Comparison of ENCODE assay signal across 8 cellular contexts in the genomic region with DNA sequence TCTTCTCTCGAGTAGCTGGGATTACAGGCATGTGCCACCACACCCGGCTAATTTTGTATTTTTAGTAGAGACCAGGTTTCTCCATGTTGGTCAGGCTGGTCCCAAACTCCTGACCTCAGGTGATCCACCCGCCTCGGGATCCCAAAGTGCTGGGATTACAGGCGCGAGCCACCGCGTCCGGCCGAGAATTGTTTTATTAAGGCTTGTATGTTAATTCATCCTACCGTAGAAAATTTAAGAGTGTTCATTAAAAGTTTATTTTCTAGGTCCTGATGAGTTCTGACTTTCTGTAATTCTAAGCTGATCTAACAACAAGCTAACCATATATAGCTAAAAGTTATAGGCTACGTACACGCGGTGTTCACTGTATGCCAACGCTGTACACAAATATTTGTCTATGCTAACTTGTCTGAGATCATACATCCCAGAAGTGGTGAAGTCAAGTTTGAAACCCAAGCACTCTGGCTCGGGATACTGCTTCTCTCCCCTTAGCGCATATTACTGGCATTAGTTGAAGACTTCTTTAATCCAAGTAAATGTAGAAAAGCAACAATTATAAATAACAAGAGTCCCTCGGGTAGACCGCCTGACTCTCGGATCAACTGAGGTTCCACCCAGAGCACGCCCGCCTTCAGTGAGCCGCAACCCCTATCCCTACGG. TPM values are rescaled to one million over a fixed set of nuclear protein-coding genes. Genes with fewer than 3 reads are reported as not detected.
DNase-seq lines count a peak whose midpoint lies in the region; ATAC-seq, FAIRE-seq and TF ChIP-seq lines count a peak whose summit lies in the region.

No MANE protein-coding gene starts in this region.

- H3K36me3 Mint-ChIP-seq in activated CD4-positive, alpha-beta T cell treated with anti-CD3 and anti-CD28 coated beads for 36 hours (ENCODE audit: low read depth): peaks cover 10% of the 10 kb centered on the region
- no peaks in the 10 kb centered on the region for H3K36me3 Mint-ChIP-seq in astrocyte (ENCODE audit: low read depth, unreplicated experiment)

- no peaks in the 10 kb centered on the region for H3F3A ChIP-seq in smooth muscle cell (ENCODE audit: low read depth)

- peak overlapping the region; percentile 94 for H3K4me3 Mint-ChIP-seq in activated CD4-positive, alpha-beta T cell treated with anti-CD3 and anti-CD28 coated beads for 36 hours
- H3K4me3 Mint-ChIP-seq in astrocyte (ENCODE audit: unreplicated experiment): peak overlapping the region; percentile 97

- H3K27ac ChIP-seq in astrocyte (ENCODE audit: low read depth, low read length): peak overlapping the region; percentile 82
- H3K27ac ChIP-seq in iPS-18a (ENCODE audit: low read length): no peak overlapping the region
- H3K27ac ChIP-seq in smooth muscle cell (ENCODE audit: low read depth): peak overlapping the region; percentile 73

- 57% methylated on average over 24 of the region's 24 CpGs for WGBS in smooth muscle cell (ENCODE audit: low lambda C conversion rate)

- H3K27ac Mint-ChIP-seq in activated CD4-positive, alpha-beta T cell treated with anti-CD3 and anti-CD28 coated beads for 36 hours: peak overlapping the region; percentile 94
- peak overlapping the region; percentile 81 for H3K27ac Mint-ChIP-seq in astrocyte (ENCODE audit: unreplicated experiment)

- FAIRE-seq in astrocyte (lab: Jason Lieb, UNC) (no peak), GM12891 (lab: Jason Lieb, UNC) (no peak)

- no peaks in the 10 kb centered on the region for H3K27me3 Mint-ChIP-seq in activated CD4-positive, alpha-beta T cell treated with anti-CD3 and anti-CD28 coated beads for 36 hours
- no peaks in the 10 kb centered on the region for H3K27me3 Mint-ChIP-seq in astrocyte (ENCODE audit: low read depth, unreplicated experiment)

- TF ChIP-seq POLR2A in GM12891 (IDR thresholded peaks at IDR 0.05; ENCODE audit: low read depth, low read length): no peak

- no peak for DNase-seq in activated CD4-positive, alpha-beta T cell treated with anti-CD3 and anti-CD28 coated beads for 36 hours
- no peak for DNase-seq in activated CD4-positive, alpha-beta T cell treated with anti-CD3 and anti-CD28 coated beads for 4 hours
- DNase-seq in NCI-H1694 treated with DMSO at 0.1 percent for 48 hours (lab: John Stamatoyannopoulos, UW) (peak; percentile 69), astrocyte (ENCODE audit: low read depth) (peak; percentile 50), smooth muscle cell (lab: John Stamatoyannopoulos, UW; ENCODE audit: unreplicated experiment) (no peak), GM12891 (ENCODE audit: insufficient read length, low spot score) (no peak)

- peaks cover 28% of the 10 kb centered on the region for H3K4me1 Mint-ChIP-seq in activated CD4-positive, alpha-beta T cell treated with anti-CD3 and anti-CD28 coated beads for 36 hours
- H3K4me1 Mint-ChIP-seq in astrocyte (ENCODE audit: low read depth, unreplicated experiment): peaks cover 19% of the 10 kb centered on the region

- CTCF ChIA-PET in activated CD4-positive, alpha-beta T cell treated with anti-CD3 and anti-CD28 coated beads for 36 hours (lab: Charles Lee): interaction anchor here (0.7 kb wide), 1 partner anchor 548 kb away, joined by 3 read pairs; no protein-coding TSS in a partner anchor

- peak overlapping the region; percentile 90 for H3K4me2 ChIP-seq in astrocyte (ENCODE audit: low read length)
- H3K4me2 ChIP-seq in smooth muscle cell: peak overlapping the region; percentile 96

- no peaks in the 10 kb centered on the region for H3K4me1 ChIP-seq in astrocyte (ENCODE audit: insufficient read depth, low read length)
- H3K4me1 ChIP-seq in iPS-18a (ENCODE audit: control insufficient read depth, low read depth, low read length): no peaks in the 10 kb centered on the region
- peaks cover 10% of the 10 kb centered on the region for H3K4me1 ChIP-seq in smooth muscle cell (ENCODE audit: low read depth)

- H2AFZ ChIP-seq in astrocyte (ENCODE audit: low read depth, low read length): peak overlapping the region; percentile 98
- H2AFZ ChIP-seq in smooth muscle cell (ENCODE audit: low read depth): peak overlapping the region; percentile 88

- no peaks in the 10 kb centered on the region for H3K9me3 Mint-ChIP-seq in activated CD4-positive, alpha-beta T cell treated with anti-CD3 and anti-CD28 coated beads for 36 hours (ENCODE audit: low read depth)
- peaks cover 2% of the 10 kb centered on the region for H3K9me3 Mint-ChIP-seq in astrocyte (ENCODE audit: unreplicated experiment)

- H3K9me3 ChIP-seq in astrocyte (ENCODE audit: insufficient read depth, low read depth, low read length) (no peaks in the 10 kb centered on the region), iPS-18a (ENCODE audit: control insufficient read depth, low read depth, low read length) (no peaks in the 10 kb centered on the region), smooth muscle cell (replicated peaks; ENCODE audit: low read depth) (no peaks in the 10 kb centered on the region)

- H3K79me2 ChIP-seq in astrocyte (ENCODE audit: insufficient read depth, low read length) (peaks cover 45% of the 10 kb centered on the region), smooth muscle cell (ENCODE audit: low read depth) (peaks cover 44% of the 10 kb centered on the region)

- H3K9ac ChIP-seq in astrocyte (ENCODE audit: low read length): peak overlapping the region; percentile 93
- H3K9ac ChIP-seq in iPS-18a (ENCODE audit: low read length): peak overlapping the region; percentile 75
- H3K9ac ChIP-seq in smooth muscle cell (ENCODE audit: low read depth): peak overlapping the region; percentile 86

- peak; percentile 51 for ATAC-seq in activated CD4-positive, alpha-beta T cell treated with anti-CD3 and anti-CD28 coated beads for 36 hours
- peak; percentile 45 for ATAC-seq in HG02798 (IDR thresholded peaks at IDR 0.05; ENCODE audit: poor library complexity, unreplicated experiment)

- peak overlapping the region; percentile 87 for H3K4me3 ChIP-seq in astrocyte (ENCODE audit: insufficient read depth, low read depth, low read length)
- peak overlapping the region; percentile 91 for H3K4me3 ChIP-seq in iPS-18a (ENCODE audit: low read length)
- H3K4me3 ChIP-seq in smooth muscle cell: peak overlapping the region; percentile 79

- TF ChIP-seq CTCF in astrocyte (IDR thresholded peaks at IDR 0.05; ENCODE audit: insufficient read depth, low read depth, low read length) (no peak), smooth muscle cell (IDR thresholded peaks at IDR 0.05; ENCODE audit: borderline replicate concordance, insufficient read depth, poor library complexity, severe bottlenecking) (no peak)

- intact Hi-C loops in activated CD4-positive, alpha-beta T cell treated with anti-CD3 and anti-CD28 coated beads for 36 hours (cut with DNase I, micrococcal nuclease): loop anchor here (1.0 to 10.0 kb wide), 12 partner anchors 71 to 877 kb away; a partner anchor contains a TSS

- H3K27me3 ChIP-seq in astrocyte (ENCODE audit: insufficient read depth, low read length): no peaks in the 10 kb centered on the region
- H3K27me3 ChIP-seq in iPS-18a (ENCODE audit: control insufficient read depth, insufficient read depth, low read length): no peaks in the 10 kb centered on the region
- no peaks in the 10 kb centered on the region for H3K27me3 ChIP-seq in smooth muscle cell (ENCODE audit: low read depth)

- H3K36me3 ChIP-seq in astrocyte (ENCODE audit: insufficient read depth, low read length) (no peaks in the 10 kb centered on the region), iPS-18a (ENCODE audit: control insufficient read depth, low read depth, low read length) (no peaks in the 10 kb centered on the region), smooth muscle cell (ENCODE audit: low read depth) (no peaks in the 10 kb centered on the region)

- POLR2A ChIA-PET in activated CD4-positive, alpha-beta T cell treated with anti-CD3 and anti-CD28 coated beads for 36 hours (lab: Charles Lee): interaction anchor here (1.0 kb wide), 1 partner anchor 112 kb away, joined by 5 read pairs; no protein-coding TSS in a partner anchor

- H4K20me1 ChIP-seq in astrocyte (ENCODE audit: insufficient read depth, low read length): peaks cover 20% of the 10 kb centered on the region
- H4K20me1 ChIP-seq in smooth muscle cell (ENCODE audit: low read depth): peaks cover 10% of the 10 kb centered on the region

TF ChIP-seq in GM12891, 5 proteins besides CTCF, POLR2A, EP300 and RAD21:
- no peak for TF ChIP-seq SPI1 (IDR thresholded peaks at IDR 0.05; ENCODE audit: low read depth, low read length)

RNA-seq across cellular contexts. Expression of a gene that starts 0.6 kb away (rescaled TPM):
- 10 to 100 TPM; 58.5 to 62.1 TPM for total RNA-seq in activated CD4-positive, alpha-beta T cell treated with anti-CD3 and anti-CD28 coated beads for 36 hours
- total RNA-seq in astrocyte: 48.2 and 50.4 TPM in 2 replicates
- total RNA-seq in smooth muscle cell: 75.6 and 77.1 TPM in 2 replicates
- 51.6 and 55.6 TPM in 2 replicates for polyA plus RNA-seq in smooth muscle cell
- 38.1 TPM for polyA plus RNA-seq in GM12891 (2012; ENCODE audit: low read depth, missing spikeins)

RNA-seq across cellular contexts. Expression of a gene that starts 13.8 kb away (rescaled TPM):
- total RNA-seq in activated CD4-positive, alpha-beta T cell treated with anti-CD3 and anti-CD28 coated beads for 36 hours: not detected
- 2.1 and 3.8 TPM in 2 replicates for total RNA-seq in astrocyte
- total RNA-seq in smooth muscle cell: 1.7 and 3.6 TPM in 2 replicates
- 0.47 and 2.2 TPM in 2 replicates for polyA plus RNA-seq in smooth muscle cell
- 0.18 TPM for polyA plus RNA-seq in GM12891 (2012; ENCODE audit: low read depth, missing spikeins)

Comparison
In these comparisons a context has a peak if more than half of its experiments do, and no peak if none do; other contexts are left out.
1. DNase-seq: peak in NCI-H1694 treated with DMSO at 0.1 percent for 48 hours (single experiment) and astrocyte (single experiment); none in activated CD4-positive, alpha-beta T cell treated with anti-CD3 and anti-CD28 coated beads for 36 hours (single experiment), activated CD4-positive, alpha-beta T cell treated with anti-CD3 and anti-CD28 coated beads for 4 hours (0 of 2), smooth muscle cell (single experiment) and GM12891 (single experiment).
2. Peak in every context shown above with its lines, with median percentiles within 50 percentile points of each other: H3K4me3 ChIP-seq and H3K9ac ChIP-seq.